Comparison of ENCODE assay signal across 25 cellular contexts in genomic region chr6:165770430-165771082, GRCh38.
"Had no signal": no experiment of that assay in that cellular context is flagged by ENCODE, and none has a peak within 500 bp of the region (broad histone marks: within the 10 kb centered on the region; RNA-seq: fewer than 3 reads in every experiment).

No MANE protein-coding gene starts in this region.

- H3K9me3 Mint-ChIP-seq: activated T-cell treated with anti-CD3 and anti-CD28 coated beads, Interleukin-2, amount 50 U/mL, for 4 hours; activated T-helper 2 cell treated with anti-CD3 and anti-CD28 coated beads, Interferon-gamma antibody, Interleukin-2, Interleukin-4, amounts not matched to agents 10 μg/mL and 5 μg/mL and 100 μg/mL, durations not matched to agents 14 hours and 24 hours and 36 hours; mesothelial cell of epicardium; naive thymus-derived CD8-positive, alpha-beta T cell; type B pancreatic cell had no signal

- H3K36me3 ChIP-seq: left lung, neutrophil, ovary, prostate gland, spleen, thoracic aorta had no signal

- H3K4me3 ChIP-seq: left lung, ovary, prostate gland, spleen, thoracic aorta had no signal

- H3K4me3 Mint-ChIP-seq: activated naive CD8-positive, alpha-beta T cell; activated T-cell treated with anti-CD3 and anti-CD28 coated beads, Interleukin-2, amount 50 U/mL, for 4 hours; mesothelial cell of epicardium; naive thymus-derived CD8-positive, alpha-beta T cell; type B pancreatic cell had no signal

- H3K4me1 ChIP-seq: prostate gland had no signal

- H3K27me3 ChIP-seq: left lung, ovary had no signal

- H3K27ac ChIP-seq: left lung, neutrophil, ovary, prostate gland, spleen, thoracic aorta had no signal

- DNase-seq: activated CD4-positive, alpha-beta T cell treated with anti-CD3 and anti-CD28 coated beads for 4 hours; activated CD4-positive, alpha-beta T cell treated with anti-CD3 and anti-CD28 coated beads, Interleukin-2, amount 50 U/mL, for 48 hours; activated CD4-positive, CD25-positive, alpha-beta regulatory T cell; activated CD8-positive, alpha-beta memory T cell treated with anti-CD3 and anti-CD28 coated beads, Interleukin-2, amount 50 U/mL, for 48 hours; activated naive CD4-positive, alpha-beta T cell; activated T-cell treated with anti-CD3 and anti-CD28 coated beads, Interleukin-2, amount 50 U/mL, for 4 hours; cerebellar nuclear complex; effector CD4-positive, alpha-beta T cell; foreskin fibroblast; kidney glomerular epithelial cell; left lung; mammary epithelial cell; naive thymus-derived CD8-positive, alpha-beta T cell; ovary; spleen; stimulated activated CD4-positive, alpha-beta T cell treated with anti-CD3 and anti-CD28 coated beads, Interleukin-4, amount 100 ng/mL, for 24 hours; stimulated activated naive CD4-positive, alpha-beta T cell treated with Interleukin-2 at 50 U/mL for 16 hours; T-helper 9 cell had no signal

- H3K36me3 Mint-ChIP-seq: activated naive CD8-positive, alpha-beta T cell; mesothelial cell of epicardium; naive thymus-derived CD8-positive, alpha-beta T cell; type B pancreatic cell had no signal

- H3K9me3 ChIP-seq: left lung, neutrophil, ovary, prostate gland, spleen, thoracic aorta had no signal

- H3K27ac Mint-ChIP-seq: activated naive CD8-positive, alpha-beta T cell; activated T-helper 2 cell treated with anti-CD3 and anti-CD28 coated beads, Interferon-gamma antibody, Interleukin-2, Interleukin-4, amounts not matched to agents 10 μg/mL and 5 μg/mL and 100 μg/mL, durations not matched to agents 14 hours and 24 hours and 36 hours; mesothelial cell of epicardium; naive thymus-derived CD8-positive, alpha-beta T cell; type B pancreatic cell had no signal
